Comparison of ENCODE assay signal across 7 cellular contexts in the genomic region with DNA sequence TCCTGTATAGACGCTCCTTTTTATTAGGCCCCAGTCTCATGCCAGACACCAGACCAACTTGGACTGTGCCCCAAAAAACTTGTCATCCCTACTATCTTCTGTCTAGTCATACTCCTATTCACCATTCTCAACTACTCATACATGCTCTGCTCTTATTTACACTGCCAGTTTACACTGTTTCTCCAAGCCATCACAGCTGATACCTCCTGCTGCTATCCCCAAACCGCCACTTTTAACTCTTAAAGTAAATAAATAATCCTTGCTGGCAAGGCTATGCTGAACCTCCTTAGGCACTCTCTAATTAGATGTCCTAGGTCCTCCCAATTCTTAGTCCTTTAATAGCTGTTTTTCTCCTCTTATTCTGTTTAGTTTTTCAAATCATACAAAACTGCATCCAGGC.
DNase-seq lines count a peak whose midpoint lies in the region; TF ChIP-seq lines count a peak whose summit lies in the region.
"Not testable (repeated sequence)": the region's sequence is repeated elsewhere in the genome, so short reads cannot be mapped to it uniquely, and the experiment has no call there.

No MANE protein-coding gene starts in this region.

- DNase-seq in M059J (ENCODE audit: low read depth) = peak; percentile 16
- DNase-seq in NCI-H345 (lab: John Stamatoyannopoulos, UW) = peak; percentile 19
- peak; percentile 60 for DNase-seq in NCI-H748 (lab: John Stamatoyannopoulos, UW; ENCODE audit: unreplicated experiment)
- peak; percentile 70 for DNase-seq in endodermal cell
- not testable (repeated sequence) for DNase-seq in neural progenitor cell (ENCODE audit: low spot score)

- not testable (repeated sequence) for H3K36me3 Mint-ChIP-seq in endodermal cell (ENCODE audit: low read depth); neural progenitor cell

- H3K27ac ChIP-seq in HUES48 (ENCODE audit: low read depth, low read length) = peak overlapping the region; percentile 77
- H3K27ac ChIP-seq in endodermal cell (ENCODE audit: low read depth, low read length); neural progenitor cell: not testable (repeated sequence)

- peaks cover 22% of the 10 kb centered on the region for H3K27me3 Mint-ChIP-seq in endodermal cell (ENCODE audit: insufficient read depth)
- H3K27me3 Mint-ChIP-seq in neural progenitor cell (ENCODE audit: insufficient read depth, low read depth) = not testable (repeated sequence)

- 22 to 28% methylated on average over 1 to 2 of the region's 2 CpGs for WGBS in endodermal cell (ENCODE audit: insufficient coverage in 1 of 2, insufficient read length in 1 of 2), 2 experiments

- not testable (repeated sequence) for H3K27ac Mint-ChIP-seq in endodermal cell, neural progenitor cell

- H3K36me3 ChIP-seq in ES-I3 (ENCODE audit: insufficient read depth, low read length); HUES48 (ENCODE audit: control insufficient read depth, insufficient read depth, low read length); endodermal cell (ENCODE audit: control insufficient read depth, insufficient read depth, low read length); neural progenitor cell: not testable (repeated sequence)

- H4K20me1 ChIP-seq in neural progenitor cell (ENCODE audit: low read depth) = not testable (repeated sequence)

- peak overlapping the region; percentile 49 for H3K4me2 ChIP-seq in neural progenitor cell

- peak overlapping the region; percentile 31; the same call in 1 of the 2 replicates for H3K9ac ChIP-seq in ES-I3 (ENCODE audit: low read depth, low read length)
- H3K9ac ChIP-seq in HUES48 (ENCODE audit: low read depth, low read length) = 0 out of 2 replicates have a peak overlapping the region, but pooled peaks have one; percentile 3
- H3K9ac ChIP-seq in endodermal cell (ENCODE audit: extremely low read depth, low read length, poor library complexity, severe bottlenecking); neural progenitor cell: not testable (repeated sequence)

- H3K4me1 Mint-ChIP-seq in endodermal cell = peaks cover 17% of the 10 kb centered on the region
- H3K4me1 Mint-ChIP-seq in neural progenitor cell = not testable (repeated sequence)

- not testable (repeated sequence) for H3F3A ChIP-seq in neural progenitor cell (ENCODE audit: low read depth)

- not testable (repeated sequence) for TF ChIP-seq CTCF in endodermal cell (conservative IDR thresholded peaks at IDR 0.05); neural progenitor cell (IDR thresholded peaks at IDR 0.05)

- H3K4me3 ChIP-seq in HUES48 (ENCODE audit: low read depth, low read length); endodermal cell (ENCODE audit: low read length); neural progenitor cell: not testable (repeated sequence)

- H3K4me3 Mint-ChIP-seq in endodermal cell, neural progenitor cell: not testable (repeated sequence)

- not testable (repeated sequence) for H3K9me3 Mint-ChIP-seq in endodermal cell, neural progenitor cell

- peaks cover 44% of the 10 kb centered on the region for H3K4me1 ChIP-seq in ES-I3 (ENCODE audit: insufficient read depth, low read length)
- peaks cover 45% of the 10 kb centered on the region for H3K4me1 ChIP-seq in HUES48 (ENCODE audit: control insufficient read depth, insufficient read depth, low read length)
- H3K4me1 ChIP-seq in endodermal cell (ENCODE audit: control insufficient read depth, insufficient read depth, low read length) = peaks cover 16% of the 10 kb centered on the region
- peaks cover 30% of the 10 kb centered on the region for H3K4me1 ChIP-seq in neural progenitor cell

- H2AFZ ChIP-seq in neural progenitor cell (replicated peaks) = not testable (repeated sequence)

- H3K79me2 ChIP-seq in neural progenitor cell (ENCODE audit: low read depth) = not testable (repeated sequence)

- H3K27me3 ChIP-seq in HUES48 (ENCODE audit: control insufficient read depth, insufficient read depth, low read length); endodermal cell (ENCODE audit: control insufficient read depth, insufficient read depth, low read length, poor library complexity, severe bottlenecking); neural progenitor cell: not testable (repeated sequence)

- H3K9me3 ChIP-seq in ES-I3 (ENCODE audit: control insufficient read depth, insufficient read depth, low read length); HUES48 (ENCODE audit: control insufficient read depth, insufficient read depth, low read length); endodermal cell (ENCODE audit: control insufficient read depth, low read length); neural progenitor cell (ENCODE audit: low read depth): not testable (repeated sequence)
